8 cellular contexts compared by ENCODE assay signal in the genomic region with DNA sequence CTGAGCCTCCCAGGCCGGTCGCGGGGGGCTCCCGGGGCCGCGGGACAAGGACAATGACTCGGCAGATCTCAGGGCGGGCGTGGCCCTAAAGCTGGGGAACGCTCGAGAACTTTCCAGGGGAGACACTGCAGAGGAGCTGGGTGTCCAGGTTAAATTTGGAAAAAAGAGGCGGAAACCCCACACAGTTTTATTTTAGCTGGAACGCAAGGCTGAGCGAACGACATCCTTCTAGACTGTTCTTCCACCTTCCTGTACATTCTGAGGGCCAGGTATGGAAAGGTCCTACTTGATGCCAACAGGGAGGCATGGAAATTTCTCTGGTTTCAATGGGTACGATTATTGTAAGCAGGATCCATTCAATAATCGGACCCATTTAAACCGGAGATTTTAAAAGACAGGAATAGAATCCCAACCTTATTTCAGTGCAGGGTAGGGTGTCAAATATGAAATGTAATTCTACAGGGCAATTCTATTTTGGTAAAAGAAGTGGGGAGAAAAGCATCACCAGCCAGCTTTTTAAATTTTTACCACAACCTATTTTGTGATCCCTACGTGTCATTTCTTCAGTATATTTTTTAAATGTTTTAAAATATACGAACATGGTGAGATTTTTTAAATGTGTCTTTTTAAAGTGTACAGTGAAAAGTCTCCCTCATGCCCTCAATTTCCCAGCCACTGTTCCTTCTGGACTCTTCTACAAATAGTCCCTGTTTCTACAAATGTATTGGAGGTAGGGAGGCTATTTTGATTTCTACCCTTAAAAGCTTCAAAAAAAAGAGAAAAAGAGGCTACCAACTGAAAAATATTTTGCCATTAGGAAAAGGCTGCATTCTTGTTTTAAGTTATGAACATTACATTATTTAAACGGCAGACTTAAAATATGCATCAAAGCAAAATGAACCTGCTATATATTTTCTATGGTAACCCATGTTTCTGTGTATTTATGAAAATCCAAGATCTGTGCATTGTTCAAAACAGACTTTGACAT. TPM values are rescaled to one million over a fixed set of nuclear protein-coding genes. Genes with fewer than 3 reads are reported as not detected.
A peak's percentile ranks its signal among the peaks of the same experiment; 100 is the strongest.
DNase-seq lines count a peak whose midpoint lies in the region; ATAC-seq, FAIRE-seq and TF ChIP-seq lines count a peak whose summit lies in the region.

No MANE protein-coding gene starts in this region.

- H2AFZ ChIP-seq in osteoblast (ENCODE audit: low read length) = peak overlapping the region; percentile 32

- CTCF ChIA-PET in CD8-positive, alpha-beta T cell (lab: Charles Lee) = interaction anchor here (0.8 to 17.5 kb wide), 3 partner anchors 9 to 24 kb away, joined by 4 to 323 read pairs (median 44); no protein-coding TSS in a partner anchor

- POLR2A ChIA-PET in CD8-positive, alpha-beta T cell (lab: Charles Lee) = interaction anchor here (0.6 to 12.3 kb wide), 3 partner anchors 9 to 23 kb away, joined by 3 to 312 read pairs (median 108); no protein-coding TSS in a partner anchor

- H3K36me3 Mint-ChIP-seq in CD8-positive, alpha-beta T cell = peaks cover 38% of the 10 kb centered on the region
- peaks cover 38% of the 10 kb centered on the region for H3K36me3 Mint-ChIP-seq in HFFc6 (ENCODE audit: low read depth)

- H3K79me2 ChIP-seq in osteoblast (ENCODE audit: insufficient read depth, low read length) = peaks cover 43% of the 10 kb centered on the region

- no peak for FAIRE-seq in urothelium cell line (lab: Jason Lieb, UNC)
- FAIRE-seq in GM19239 (lab: Jason Lieb, UNC) = no peak

- H3K27ac ChIP-seq in CD8-positive, alpha-beta T cell (ENCODE audit: low read depth, low read length) = peak overlapping the region; percentile 99
- H3K27ac ChIP-seq in WERI-Rb-1 (peak overlapping the region; percentile 100), osteoblast (ENCODE audit: low read depth, low read length) (peak overlapping the region; percentile 100)

- peaks cover 56% of the 10 kb centered on the region for H3K4me1 ChIP-seq in CD8-positive, alpha-beta T cell (ENCODE audit: insufficient read depth, low read length)
- peaks cover 61% of the 10 kb centered on the region for H3K4me1 ChIP-seq in osteoblast (ENCODE audit: insufficient read depth, low read length)

- H3K27ac Mint-ChIP-seq in CD8-positive, alpha-beta T cell = peak overlapping the region; percentile 100
- peak overlapping the region; percentile 99 for H3K27ac Mint-ChIP-seq in HFFc6

- H3K9me3 ChIP-seq in CD8-positive, alpha-beta T cell (ENCODE audit: low read length) = no peaks in the 10 kb centered on the region
- H3K9me3 ChIP-seq in WERI-Rb-1 (ENCODE audit: severe bottlenecking) (no peaks in the 10 kb centered on the region), osteoblast (ENCODE audit: low read depth, low read length) (no peaks in the 10 kb centered on the region)

- intact Hi-C loops in CD8-positive, alpha-beta T cell (cut with DNase I, micrococcal nuclease) = loop anchor here (2.0 to 10.0 kb wide), 3 partner anchors 133 to 943 kb away; partner anchors contain the start of genes CCDC92 (in 2 of the 2) and ZNF664 (in 2 of the 2)

- no peak for ATAC-seq in CD8-positive, alpha-beta T cell

- peak in 2 of 7 experiments; percentile 30 to 50 for DNase-seq in CD8-positive, alpha-beta T cell
- no peak for DNase-seq in HFFc6
- no peak for DNase-seq in WERI-Rb-1
- DNase-seq in foreskin fibroblast = peak in 1 of 2 donors; percentile 70
- DNase-seq in osteoblast (ENCODE audit: insufficient read length, low spot score, missing footprints) = no peak
- DNase-seq in amniotic stem cell (lab: John Stamatoyannopoulos, UW) = no peak
- DNase-seq in urothelium cell line (ENCODE audit: low spot score) = no peak
- no peak for DNase-seq in GM19239 (ENCODE audit: insufficient read length, low spot score)

- H3K4me2 ChIP-seq in osteoblast (ENCODE audit: insufficient read depth, low read length) = peak overlapping the region; percentile 91

- peaks cover 83% of the 10 kb centered on the region for H3K4me1 Mint-ChIP-seq in CD8-positive, alpha-beta T cell (ENCODE audit: low read depth)
- H3K4me1 Mint-ChIP-seq in HFFc6 (ENCODE audit: low read depth) = peaks cover 73% of the 10 kb centered on the region

- peaks cover 14% of the 10 kb centered on the region for H3K36me3 ChIP-seq in CD8-positive, alpha-beta T cell (ENCODE audit: insufficient read depth, low read length)
- peaks cover 19% of the 10 kb centered on the region for H3K36me3 ChIP-seq in WERI-Rb-1
- peaks cover 22% of the 10 kb centered on the region for H3K36me3 ChIP-seq in osteoblast (ENCODE audit: insufficient read depth, low read length)

- H3K27me3 Mint-ChIP-seq in CD8-positive, alpha-beta T cell (ENCODE audit: low read depth) = no peaks in the 10 kb centered on the region
- H3K27me3 Mint-ChIP-seq in HFFc6 (ENCODE audit: insufficient read depth) = peaks cover 37% of the 10 kb centered on the region

- H3K27me3 ChIP-seq in CD8-positive, alpha-beta T cell (ENCODE audit: insufficient read depth, low read length) = no peaks in the 10 kb centered on the region
- H3K27me3 ChIP-seq in WERI-Rb-1 (ENCODE audit: insufficient read depth, low read depth, severe bottlenecking) (no peaks in the 10 kb centered on the region), osteoblast (ENCODE audit: insufficient read depth, low read length) (peaks cover 12% of the 10 kb centered on the region)

- TF ChIP-seq CTCF in CD8-positive, alpha-beta T cell (IDR thresholded peaks at IDR 0.05) = no peak
- no peak for TF ChIP-seq CTCF in HFFc6 (IDR thresholded peaks at IDR 0.05)
- TF ChIP-seq CTCF in WERI-Rb-1 (IDR thresholded peaks at IDR 0.05; ENCODE audit: low read depth, low read length) = no peak
- TF ChIP-seq CTCF in foreskin fibroblast (IDR thresholded peaks at IDR 0.05; ENCODE audit: low read depth, low read length) = no peak
- TF ChIP-seq CTCF in osteoblast (IDR thresholded peaks at IDR 0.05; ENCODE audit: extremely low read depth, low read depth, low read length) = no peak

- peak overlapping the region; percentile 100 for H3K4me3 Mint-ChIP-seq in CD8-positive, alpha-beta T cell
- H3K4me3 Mint-ChIP-seq in HFFc6 = peak overlapping the region; percentile 98

- no peaks in the 10 kb centered on the region for H3K9me3 Mint-ChIP-seq in CD8-positive, alpha-beta T cell
- peaks cover 30% of the 10 kb centered on the region for H3K9me3 Mint-ChIP-seq in HFFc6

- peaks cover 31% of the 10 kb centered on the region for H4K20me1 ChIP-seq in osteoblast (ENCODE audit: insufficient read depth, low read length)

- H3K4me3 ChIP-seq in CD8-positive, alpha-beta T cell (ENCODE audit: low read depth, low read length) = peak overlapping the region; percentile 99
- H3K4me3 ChIP-seq in WERI-Rb-1 (ENCODE audit: low read depth, low read length) (peak overlapping the region; percentile 99), foreskin fibroblast (ENCODE audit: low read depth in 1 of 2, low read length in 2 of 2) (peak overlapping the region; percentile 80 to 97), osteoblast (ENCODE audit: insufficient read depth, low read length) (peak overlapping the region; percentile 99)

RNA-seq across cellular contexts. Expression of gene UBC, which starts 1.1 kb away (rescaled TPM):
- total RNA-seq in CD8-positive, alpha-beta T cell = 1,000 to 10,000 TPM; 1,771 to 1,786 TPM
- total RNA-seq in HFFc6 (2021; fragmentation: NEBNext Ultra II Directional; extraction: Animal tissue kit (Norgen Biotek cat#: 25700)) = 1,000 to 10,000 TPM; 1,112 to 1,171 (median 1,143) TPM
- total RNA-seq in osteoblast = 1,904 and 1,975 TPM in 2 replicates

RNA-seq across cellular contexts. Expression of gene SCARB1, which starts 51.9 kb away (rescaled TPM):
- total RNA-seq in CD8-positive, alpha-beta T cell = 1 to 10 TPM; 3.0 to 3.2 TPM
- 10 to 100 TPM; 34.8 to 46.3 (median 36.8) TPM for total RNA-seq in HFFc6 (2021; fragmentation: NEBNext Ultra II Directional; extraction: Animal tissue kit (Norgen Biotek cat#: 25700))
- total RNA-seq in osteoblast = 9.4 and 10.9 TPM in 2 replicates
